Comparison of ENCODE assay signal across 9 cellular contexts in the genomic region with DNA sequence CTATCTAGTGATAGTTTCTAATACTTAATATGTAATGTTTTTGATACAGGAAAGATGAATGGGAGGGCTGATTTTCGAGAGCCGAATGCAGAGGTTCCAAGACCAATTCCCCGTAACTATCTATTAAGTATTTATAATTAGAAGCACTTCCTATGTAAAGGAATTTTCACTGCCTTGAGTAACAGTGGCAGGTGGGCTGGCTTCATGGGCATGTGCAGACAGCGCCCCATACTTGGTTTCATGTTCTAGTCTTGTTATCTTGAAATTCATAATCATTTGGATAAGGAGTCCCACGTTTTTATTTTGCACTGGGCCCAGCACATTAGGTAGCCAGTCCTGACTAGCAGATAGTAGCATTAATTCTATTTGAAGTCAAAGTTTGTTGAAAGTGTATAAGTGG. TPM values are rescaled to one million over a fixed set of nuclear protein-coding genes. Genes with fewer than 3 reads are reported as not detected.
DNase-seq lines count a peak whose midpoint lies in the region; ATAC-seq, FAIRE-seq and TF ChIP-seq lines count a peak whose summit lies in the region.
"Had no signal": no experiment of that assay in that cellular context is flagged by ENCODE, and none has a peak within 500 bp of the region (broad histone marks: within the 10 kb centered on the region; RNA-seq: fewer than 3 reads in every experiment).

No MANE protein-coding gene starts in this region.

- no peak for ATAC-seq in naive thymus-derived CD4-positive, alpha-beta T cell
- ATAC-seq in body of pancreas (no peak), GM19397 (IDR thresholded peaks at IDR 0.05; ENCODE audit: unreplicated experiment) (no peak)

- H3K4me1 ChIP-seq in Caco-2 (no peaks in the 10 kb centered on the region), Karpas-422 (ENCODE audit: low read length) (peaks cover 16% of the 10 kb centered on the region), body of pancreas (peaks cover 12% of the 10 kb centered on the region)
- H3K4me1 ChIP-seq in naive thymus-derived CD4-positive, alpha-beta T cell (ENCODE audit: control insufficient read depth in 2 of 2, insufficient read depth in 2 of 2, low read length in 2 of 2): peaks cover 10 to 12% of the 10 kb centered on the region in 2 donors

- H3K27ac Mint-ChIP-seq in Caco-2 (ENCODE audit: unreplicated experiment): peak overlapping the region; percentile 99
- peak overlapping the region in 5 of 9 donors; percentile 19 to 100 (median 70) for H3K27ac Mint-ChIP-seq in naive thymus-derived CD4-positive, alpha-beta T cell

- intact Hi-C loops in Caco-2 (cut with micrococcal nuclease; ENCODE audit: unreplicated experiment): loop anchor here (10.0 kb wide), 1 partner anchor 258 kb away; no protein-coding TSS in a partner anchor
- intact Hi-C loops in naive thymus-derived CD4-positive, alpha-beta T cell (cut with micrococcal nuclease): loop anchor here (5.0 to 10.0 kb wide), 3 partner anchors 150 to 700 kb away; partner anchors contain the start of gene TXK (in 1 of the 2)
- intact Hi-C loops in body of pancreas (cut with DNase I): no loop called here

- no peak overlapping the region for H2AFZ ChIP-seq in Karpas-422 (ENCODE audit: low read length)

- WGBS in body of pancreas, 2 donors: 73 to 81% methylated on average over 5 of the region's 5 CpGs

- H3K36me3 ChIP-seq in Caco-2 (ENCODE audit: control insufficient read depth, insufficient read depth, low read length) (no peaks in the 10 kb centered on the region), Karpas-422 (ENCODE audit: insufficient read depth, low read length) (peaks cover 30% of the 10 kb centered on the region), bronchial epithelial cell (ENCODE audit: control insufficient read depth, insufficient read depth, low read length) (peaks cover 3% of the 10 kb centered on the region), body of pancreas (replicated peaks in 1 of 2; ENCODE audit: insufficient read depth in 1 of 2, low read depth in 2 of 2) (peaks cover 10 to 12% of the 10 kb centered on the region in 2 donors)
- peaks cover 0 to 26% (median 15%) of the 10 kb centered on the region in 3 experiments for H3K36me3 ChIP-seq in naive thymus-derived CD4-positive, alpha-beta T cell (ENCODE audit: control insufficient read depth in 2 of 3, insufficient read depth in 3 of 3, low read length in 3 of 3)

- no peak for FAIRE-seq in bronchial epithelial cell (lab: Jason Lieb, UNC)
- FAIRE-seq: H54 had no signal

- no peak for TF ChIP-seq CTCF in Caco-2 (IDR thresholded peaks at IDR 0.05; ENCODE audit: insufficient read depth in 1 of 2, low read depth in 1 of 2, low read length in 1 of 2, severe bottlenecking in 1 of 2, unreplicated experiment in 1 of 2)
- TF ChIP-seq CTCF in bronchial epithelial cell (IDR thresholded peaks at IDR 0.05; ENCODE audit: insufficient read depth, low read length, severe bottlenecking): no peak
- TF ChIP-seq CTCF in body of pancreas (IDR thresholded peaks at IDR 0.05): no peak

- H3K27me3 Mint-ChIP-seq in Caco-2 (ENCODE audit: insufficient read depth, unreplicated experiment): no peaks in the 10 kb centered on the region
- H3K27me3 Mint-ChIP-seq in naive thymus-derived CD4-positive, alpha-beta T cell: peaks cover 0 to under 1% (median 0%) of the 10 kb centered on the region in 5 donors

- H3K9me2 ChIP-seq in Karpas-422 (replicated peaks; ENCODE audit: insufficient read depth, low read length): no peaks in the 10 kb centered on the region

- peak overlapping the region; percentile 86 for H3K4me2 ChIP-seq in Karpas-422 (ENCODE audit: low read depth, low read length, poor library complexity, severe bottlenecking)

- no peak overlapping the region; the same call in 1 of the 2 replicates for H3K4me3 ChIP-seq in Caco-2 (ENCODE audit: low read depth, low read length)
- H3K4me3 ChIP-seq in Karpas-422 (ENCODE audit: low read length): peak overlapping the region; percentile 92
- H3K4me3 ChIP-seq in bronchial epithelial cell (ENCODE audit: low read depth, low read length): no peak overlapping the region
- no peak overlapping the region for H3K4me3 ChIP-seq in naive thymus-derived CD4-positive, alpha-beta T cell (ENCODE audit: low read length)
- no peak overlapping the region for H3K4me3 ChIP-seq in body of pancreas

- DNase-seq in Caco-2 (no peak), Karpas-422 (no peak), bronchial epithelial cell (ENCODE audit: low read depth) (peak; percentile 33), SW 1271 (lab: John Stamatoyannopoulos, UW) (no peak), body of pancreas (no peak), MV-4-11 (lab: John Stamatoyannopoulos, UW) (no peak)
- no peak for DNase-seq in naive thymus-derived CD4-positive, alpha-beta T cell

- H3K9me3 ChIP-seq in Caco-2 (no peaks in the 10 kb centered on the region), Karpas-422 (ENCODE audit: low read length) (no peaks in the 10 kb centered on the region), body of pancreas (no peaks in the 10 kb centered on the region)
- no peaks in the 10 kb centered on the region for H3K9me3 ChIP-seq in naive thymus-derived CD4-positive, alpha-beta T cell (ENCODE audit: control insufficient read depth in 2 of 3, low read length in 3 of 3)

- H3K9ac ChIP-seq in Karpas-422 (ENCODE audit: low read length): peak overlapping the region; percentile 96; the same call in 1 of the 2 replicates

- H3K9me3 Mint-ChIP-seq in Caco-2 (ENCODE audit: unreplicated experiment): no peaks in the 10 kb centered on the region
- peaks cover 0 to 12% (median 0%) of the 10 kb centered on the region in 11 donors for H3K9me3 Mint-ChIP-seq in naive thymus-derived CD4-positive, alpha-beta T cell

- H3K36me3 Mint-ChIP-seq in Caco-2 (ENCODE audit: insufficient read depth, unreplicated experiment): peaks cover 44% of the 10 kb centered on the region
- H3K36me3 Mint-ChIP-seq in naive thymus-derived CD4-positive, alpha-beta T cell: peaks cover 7 to 23% (median 12%) of the 10 kb centered on the region in 5 donors

- no peaks in the 10 kb centered on the region for H4K20me1 ChIP-seq in Karpas-422 (ENCODE audit: insufficient read depth, low read depth, low read length)

- H3K79me2 ChIP-seq in Karpas-422 (ENCODE audit: low read length): peaks cover 53% of the 10 kb centered on the region

- BruUV-seq in Caco-2 (replicated peaks; lab: Mats Ljungman, UMichigan): no TSS peak

- no peaks in the 10 kb centered on the region for H3K27me3 ChIP-seq in Caco-2 (replicated peaks; ENCODE audit: control insufficient read depth, insufficient read depth, low read length)
- no peaks in the 10 kb centered on the region for H3K27me3 ChIP-seq in Karpas-422 (ENCODE audit: low read length)
- H3K27me3 ChIP-seq in bronchial epithelial cell (ENCODE audit: control insufficient read depth, insufficient read depth, low read length): no peaks in the 10 kb centered on the region
- H3K27me3 ChIP-seq in naive thymus-derived CD4-positive, alpha-beta T cell (ENCODE audit: control insufficient read depth in 2 of 2, insufficient read depth in 2 of 2, low read length in 2 of 2): no peaks in the 10 kb centered on the region
- H3K27me3 ChIP-seq in body of pancreas: no peaks in the 10 kb centered on the region

- peaks cover 8% of the 10 kb centered on the region for H3K4me1 Mint-ChIP-seq in Caco-2 (ENCODE audit: low read depth, unreplicated experiment)
- peaks cover 16 to 54% (median 43%) of the 10 kb centered on the region in 7 donors for H3K4me1 Mint-ChIP-seq in naive thymus-derived CD4-positive, alpha-beta T cell

- CTCF ChIA-PET in Caco-2 (lab: Charles Lee): no interaction called here
- CTCF ChIA-PET in naive thymus-derived CD4-positive, alpha-beta T cell (lab: Charles Lee): no interaction called here

- no peak for TF ChIP-seq POLR2A in body of pancreas (IDR thresholded peaks at IDR 0.05)

- H3K27ac ChIP-seq in Karpas-422 (ENCODE audit: low read length) (peak overlapping the region; percentile 86; the same call in 1 of the 2 replicates), body of pancreas (no peak overlapping the region)
- H3K27ac ChIP-seq in naive thymus-derived CD4-positive, alpha-beta T cell (ENCODE audit: low read depth, low read length): no peak overlapping the region

- POLR2A ChIA-PET in Caco-2 (lab: Charles Lee): interaction anchor here (1.1 kb wide), 1 partner anchor 52 kb away, joined by 3 read pairs; no protein-coding TSS in a partner anchor
- POLR2A ChIA-PET in naive thymus-derived CD4-positive, alpha-beta T cell (lab: Charles Lee): no interaction called here

- peak overlapping the region; percentile 98 for H3K4me3 Mint-ChIP-seq in Caco-2 (ENCODE audit: unreplicated experiment)
- H3K4me3 Mint-ChIP-seq in naive thymus-derived CD4-positive, alpha-beta T cell: peak overlapping the region; percentile 27 to 100 (median 96)

RNA-seq across cellular contexts. Expression of gene OCIAD1, which starts 1.7 kb away (rescaled TPM):
- total RNA-seq in Caco-2 (2022): 121 and 133 TPM in 2 replicates
- 70.6 and 122 TPM in 2 replicates for total RNA-seq in Karpas-422 (2014; rRNA removed; shearing (Covaris generic); ENCODE audit: low replicate concordance)
- 81.0 and 97.1 TPM in 2 replicates for total RNA-seq in bronchial epithelial cell
- 100 to 1,000 TPM in 3 of 5 experiments, 10 to 100 TPM in 2; 85.6 to 128 (median 102) TPM for total RNA-seq in naive thymus-derived CD4-positive, alpha-beta T cell
- 100 to 1,000 TPM; 205 to 248 TPM for polyA plus RNA-seq in naive thymus-derived CD4-positive, alpha-beta T cell
- 10 to 100 TPM; 57.4 to 85.4 TPM for total RNA-seq in body of pancreas

RNA-seq across cellular contexts. Expression of gene FRYL, which starts 52.5 kb away (rescaled TPM):
- total RNA-seq in Caco-2 (2022) (27.4 and 40.5 TPM in 2 replicates), bronchial epithelial cell (43.2 and 58.8 TPM in 2 replicates), body of pancreas (10 to 100 TPM; 29.7 to 47.0 TPM)
- 56.9 and 103 TPM in 2 replicates for total RNA-seq in Karpas-422 (2014; rRNA removed; shearing (Covaris generic); ENCODE audit: low replicate concordance)
- 100 to 1,000 TPM in 4 of 5 experiments, 10 to 100 TPM in 1; 89.5 to 126 (median 112) TPM for total RNA-seq in naive thymus-derived CD4-positive, alpha-beta T cell
- polyA plus RNA-seq in naive thymus-derived CD4-positive, alpha-beta T cell: 10 to 100 TPM; 25.4 to 44.1 TPM
